ENCODE assay signal across 21 cellular contexts in genomic region chr6:151796842-151797530, GRCh38. TPM values are rescaled to one million over a fixed set of nuclear protein-coding genes. Genes with fewer than 3 reads are reported as not detected.
A peak's percentile ranks its signal among the peaks of the same experiment; 100 is the strongest.
DNase-seq lines count a peak whose midpoint lies in the region; ATAC-seq and TF ChIP-seq lines count a peak whose summit lies in the region.
"Had no signal": no experiment of that assay in that cellular context is flagged by ENCODE, and none has a peak within 500 bp of the region (broad histone marks: within the 10 kb centered on the region; RNA-seq: fewer than 3 reads in every experiment).

No MANE protein-coding gene starts in this region.

- H3K27me3 ChIP-seq in heart left ventricle (no peaks in the 10 kb centered on the region), left ventricle myocardium inferior (ENCODE audit: low read depth) (peaks cover 13% of the 10 kb centered on the region), gastrocnemius medialis (no peaks in the 10 kb centered on the region)
- H3K27me3 ChIP-seq: Peyer's patch had no signal

- intact Hi-C loops in heart left ventricle (cut with DNase I) (no loop called here), left ventricle myocardium inferior (cut with micrococcal nuclease) (no loop called here), gastrocnemius medialis (cut with DNase I; ENCODE audit: low total_unique reads) (no loop called here)

- H3K36me3 ChIP-seq in heart left ventricle: no peaks in the 10 kb centered on the region
- no peaks in the 10 kb centered on the region for H3K36me3 ChIP-seq in left ventricle myocardium inferior
- no peaks in the 10 kb centered on the region for H3K36me3 ChIP-seq in gastrocnemius medialis
- H3K36me3 ChIP-seq: Peyer's patch had no signal

- 60 to 73% (median 66%) methylated on average over 5 of the region's 5 CpGs for WGBS in heart left ventricle, 4 donors

- peak overlapping the region in 1 of 12 donors; percentile 4 for H3K27ac ChIP-seq in heart left ventricle
- no peak overlapping the region for H3K27ac ChIP-seq in left ventricle myocardium inferior (replicated peaks)
- H3K27ac ChIP-seq in gastrocnemius medialis: peak overlapping the region in 1 of 4 donors; percentile 29
- H3K27ac ChIP-seq: Peyer's patch had no signal

- in situ Hi-C loops in gastrocnemius medialis (cut with MboI; ENCODE audit: low sequenced_read_pairs in 4 of 4): no loop called here

- TF ChIP-seq CTCF in heart left ventricle (IDR thresholded peaks at IDR 0.05) (no peak), left ventricle myocardium inferior (IDR thresholded peaks at IDR 0.05; ENCODE audit: borderline replicate concordance) (no peak), gastrocnemius medialis (IDR thresholded peaks at IDR 0.05 in 4 of 5, conservative IDR thresholded peaks at IDR 0.05 in 1 of 5) (no peak)

- H3K4me3 ChIP-seq in heart left ventricle (no peak overlapping the region), left ventricle myocardium inferior (no peak overlapping the region), gastrocnemius medialis (no peak overlapping the region)
- H3K4me3 ChIP-seq: Peyer's patch had no signal

- DNase-seq in heart left ventricle (peak in 1 of 5 donors; percentile 15), left ventricle myocardium inferior (no peak), left lobe of liver (ENCODE audit: low spot score) (no peak), gastrocnemius medialis (no peak), DMS 273 treated with DMSO at 0.1 percent for 48 hours (lab: John Stamatoyannopoulos, UW) (no peak)
- no peak for DNase-seq in activated CD4-positive, alpha-beta T cell treated with anti-CD3 and anti-CD28 coated beads for 1 hour
- DNase-seq: C1 segment of cervical spinal cord, DMS153, EL, HFFc6, MM.1S, NCI-H1105, NCI-H187, NCI-H446, NCI-H82, Peyer's patch, SHP77 treated with DMSO at 0.1 percent for 48 hours had no signal

- ATAC-seq in heart left ventricle (peak in 3 of 4 donors; percentile 44 to 66 (median 66)), left lobe of liver (peak; percentile 87), gastrocnemius medialis (peak; percentile 42 to 44), HG03139 (IDR thresholded peaks at IDR 0.05; ENCODE audit: unreplicated experiment) (no peak), GM21447 (IDR thresholded peaks at IDR 0.05; ENCODE audit: unreplicated experiment) (no peak)

- no peak for TF ChIP-seq POLR2A in heart left ventricle (IDR thresholded peaks at IDR 0.05)
- no peak for TF ChIP-seq POLR2A in gastrocnemius medialis (IDR thresholded peaks at IDR 0.05)

- H3K9me3 ChIP-seq in heart left ventricle: no peaks in the 10 kb centered on the region
- H3K9me3 ChIP-seq in left ventricle myocardium inferior (replicated peaks): no peaks in the 10 kb centered on the region
- no peaks in the 10 kb centered on the region for H3K9me3 ChIP-seq in gastrocnemius medialis
- H3K9me3 ChIP-seq: Peyer's patch had no signal

- H3K4me1 ChIP-seq in heart left ventricle (peaks cover 0 to 12% (median 7%) of the 10 kb centered on the region in 12 donors), left ventricle myocardium inferior (peaks cover 14% of the 10 kb centered on the region), gastrocnemius medialis (peaks cover 12 to 16% of the 10 kb centered on the region in 2 donors)
- H3K4me1 ChIP-seq: Peyer's patch had no signal

RNA-seq across cellular contexts. Expression of gene ESR1, which starts 10.5 kb away (rescaled TPM):
- total RNA-seq in heart left ventricle: 1 to 10 TPM in 5 of 9 donors, under 1 TPM in 4; 0.38 to 3.5 (median 1.5) TPM
- under 1 TPM; 0.15 to 0.19 TPM for polyA plus RNA-seq in heart left ventricle
- total RNA-seq in left ventricle myocardium inferior: 1.6 TPM
- total RNA-seq in left lobe of liver: 13.8 TPM
- total RNA-seq in gastrocnemius medialis: 1 to 10 TPM in 3 of 4 donors, under 1 TPM in 1; 0.61 to 1.1 (median 1.1) TPM
- total RNA-seq: A172, H4 had no signal

Comparison
In these comparisons a context has a peak if more than half of its experiments do, and no peak if none do; other contexts are left out.
1. ATAC-seq: peak in heart left ventricle (3 of 4), left lobe of liver (single experiment) and gastrocnemius medialis (2 of 2); none in HG03139 (single experiment) and GM21447 (single experiment).